28 cellular contexts compared by ENCODE assay signal in the genomic region with DNA sequence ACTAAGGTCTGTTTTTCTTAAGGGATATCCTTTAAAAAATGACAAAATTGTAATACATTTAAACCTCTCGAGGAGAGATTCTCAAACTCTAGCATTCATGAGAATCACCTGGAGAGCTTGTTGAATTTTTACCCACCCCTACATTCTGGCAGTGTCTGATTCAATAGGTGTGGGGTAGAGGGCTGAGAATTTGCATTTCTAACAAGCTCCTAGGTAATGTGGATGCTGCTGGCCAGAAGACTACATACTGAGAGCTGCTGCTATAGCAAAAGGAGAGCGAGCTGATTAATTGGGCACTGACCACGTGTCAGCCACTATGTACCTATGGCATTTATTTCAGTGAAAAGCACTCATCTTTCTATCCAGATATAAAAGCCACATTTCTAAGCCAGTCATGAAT.
"Had no signal": no experiment of that assay in that cellular context is flagged by ENCODE, and none has a peak within 500 bp of the region (broad histone marks: within the 10 kb centered on the region; RNA-seq: fewer than 3 reads in every experiment).

No MANE protein-coding gene starts in this region.

- H3K27me3 Mint-ChIP-seq: stimulated activated memory B cell treated with anti-CD40 and anti-IgM and Interleukin-4, amounts not matched to agents 10 μg/mL and 1 μg/mL and 100 μg/mL, for 72 hours; stimulated activated naive B cell treated with anti-CD40 and anti-IgM and Interleukin-4, amounts not matched to agents 10 μg/mL and 1 μg/mL and 100 μg/mL, for 72 hours; stimulated activated naive CD8-positive, alpha-beta T cell treated with anti-CD3 and anti-CD28 coated beads, Interleukin-15, amount 100 ng/mL, for 72 hours; stimulated activated naive CD8-positive, alpha-beta T cell treated with anti-CD3 and anti-CD28 coated beads, Interleukin-15, Interleukin-2, amounts not matched to agents 100 ng/mL and 50 ng/mL, for 24 hours; type B pancreatic cell had no signal

- ATAC-seq: stimulated activated effector memory CD8-positive, alpha-beta T cell treated with anti-CD3 and anti-CD28 coated beads, Interleukin-12 subunit alpha, Interleukin-12 subunit beta, amount 100 ng/mL, for 72 hours; stimulated activated memory B cell treated with anti-CD40 and anti-IgM and Interleukin-4, amounts not matched to agents 10 μg/mL and 1 μg/mL and 100 μg/mL, for 72 hours; stimulated activated naive B cell treated with anti-CD40 and anti-IgM and Interleukin-4, amounts not matched to agents 10 μg/mL and 1 μg/mL and 100 μg/mL, for 72 hours; stimulated activated naive CD8-positive, alpha-beta T cell treated with anti-CD3 and anti-CD28 coated beads, Interleukin-15, amount 100 ng/mL, for 72 hours; stimulated activated naive CD8-positive, alpha-beta T cell treated with anti-CD3 and anti-CD28 coated beads, Interleukin-15, Interleukin-2, amounts not matched to agents 100 U/mL and 50 U/mL, for 24 hours; upper lobe of right lung had no signal

- H3K27ac Mint-ChIP-seq: stimulated activated effector memory CD8-positive, alpha-beta T cell treated with anti-CD3 and anti-CD28 coated beads, Interleukin-12 subunit alpha, Interleukin-12 subunit beta, amount 100 ng/mL, for 72 hours; stimulated activated memory B cell treated with anti-CD40 and anti-IgM and Interleukin-4, amounts not matched to agents 10 μg/mL and 1 μg/mL and 100 μg/mL, for 72 hours; stimulated activated naive B cell treated with anti-CD40 and anti-IgM and Interleukin-4, amounts not matched to agents 10 μg/mL and 1 μg/mL and 100 μg/mL, for 72 hours; stimulated activated naive CD8-positive, alpha-beta T cell treated with anti-CD3 and anti-CD28 coated beads, Interleukin-15, amount 100 ng/mL, for 72 hours; stimulated activated naive CD8-positive, alpha-beta T cell treated with anti-CD3 and anti-CD28 coated beads, Interleukin-15, Interleukin-2, amounts not matched to agents 100 ng/mL and 50 ng/mL, for 24 hours; type B pancreatic cell had no signal

- DNase-seq: stimulated activated CD4-positive, alpha-beta T cell treated with anti-CD3 and anti-CD28 coated beads, Interleukin-2, amount 100 ng/mL, for 48 hours; stimulated activated CD4-positive, alpha-beta T cell treated with anti-CD3 and anti-CD28 coated beads, Interleukin-4, amount 100 ng/mL, for 1 hour; stimulated activated CD4-positive, alpha-beta T cell treated with anti-CD3 and anti-CD28 coated beads, Interleukin-4, amount 100 ng/mL, for 24 hours; stimulated activated CD4-positive, alpha-beta T cell treated with anti-CD3 and anti-CD28 coated beads, Interleukin-4, amount 100 ng/mL, for 4 hours; stimulated activated CD8-positive, alpha-beta memory T cell treated with anti-CD3 and anti-CD28 coated beads, Interleukin-4, amount 100 ng/mL, for 48 hours; stimulated activated naive B cell treated with anti-CD40 and anti-IgM and Interleukin-4, amounts not matched to agents 10 μg/mL and 1 μg/mL and 100 μg/mL, for 72 hours; stimulated activated naive CD4-positive, alpha-beta T cell; stimulated activated naive CD4-positive, alpha-beta T cell treated with Interleukin-2 at 50 U/mL for 16 hours; stimulated activated naive CD8-positive, alpha-beta T cell treated with anti-CD3 and anti-CD28 coated beads, Interleukin-15, amount 100 ng/mL, for 72 hours; stimulated activated naive CD8-positive, alpha-beta T cell treated with anti-CD3 and anti-CD28 coated beads, Interleukin-15, Interleukin-2, amounts not matched to agents 100 U/mL and 50 U/mL, for 24 hours; stomach; substantia nigra; testis; thyroid gland; tibial artery; transverse colon; trophoblast cell; upper lobe of left lung; upper lobe of right lung; uterus had no signal

- H3K36me3 ChIP-seq: stomach, suprapubic skin, thoracic aorta, thyroid gland, tibial artery, tibial nerve, transverse colon, upper lobe of left lung, upper lobe of right lung, uterus, vagina had no signal

- H3K36me3 Mint-ChIP-seq: stimulated activated effector memory CD8-positive, alpha-beta T cell treated with anti-CD3 and anti-CD28 coated beads, Interleukin-12 subunit alpha, Interleukin-12 subunit beta, amount 100 ng/mL, for 72 hours; stimulated activated memory B cell treated with anti-CD40 and anti-IgM and Interleukin-4, amounts not matched to agents 10 μg/mL and 1 μg/mL and 100 μg/mL, for 72 hours; stimulated activated naive B cell treated with anti-CD40 and anti-IgM and Interleukin-4, amounts not matched to agents 10 μg/mL and 1 μg/mL and 100 μg/mL, for 72 hours; type B pancreatic cell had no signal

- H3K4me1 Mint-ChIP-seq: stimulated activated effector memory CD8-positive, alpha-beta T cell treated with anti-CD3 and anti-CD28 coated beads, Interleukin-12 subunit alpha, Interleukin-12 subunit beta, amount 100 ng/mL, for 72 hours; stimulated activated memory B cell treated with anti-CD40 and anti-IgM and Interleukin-4, amounts not matched to agents 10 μg/mL and 1 μg/mL and 100 μg/mL, for 72 hours; stimulated activated naive B cell treated with anti-CD40 and anti-IgM and Interleukin-4, amounts not matched to agents 10 μg/mL and 1 μg/mL and 100 μg/mL, for 72 hours; stimulated activated naive CD8-positive, alpha-beta T cell treated with anti-CD3 and anti-CD28 coated beads, Interleukin-15, amount 100 ng/mL, for 72 hours had no signal

- H3K4me3 Mint-ChIP-seq: stimulated activated effector memory CD8-positive, alpha-beta T cell treated with anti-CD3 and anti-CD28 coated beads, Interleukin-12 subunit alpha, Interleukin-12 subunit beta, amount 100 ng/mL, for 72 hours; stimulated activated memory B cell treated with anti-CD40 and anti-IgM and Interleukin-4, amounts not matched to agents 10 μg/mL and 1 μg/mL and 100 μg/mL, for 72 hours; stimulated activated naive B cell treated with anti-CD40 and anti-IgM and Interleukin-4, amounts not matched to agents 10 μg/mL and 1 μg/mL and 100 μg/mL, for 72 hours; stimulated activated naive CD8-positive, alpha-beta T cell treated with anti-CD3 and anti-CD28 coated beads, Interleukin-15, amount 100 ng/mL, for 72 hours; stimulated activated naive CD8-positive, alpha-beta T cell treated with anti-CD3 and anti-CD28 coated beads, Interleukin-15, Interleukin-2, amounts not matched to agents 100 ng/mL and 50 ng/mL, for 24 hours; type B pancreatic cell had no signal

- H3K4me1 ChIP-seq: stomach, suprapubic skin, testis, thyroid gland, tibial artery, tibial nerve, transverse colon, upper lobe of left lung, upper lobe of right lung, uterus, vagina had no signal

- H3K27me3 ChIP-seq: stomach, suprapubic skin, testis, thyroid gland, tibial artery, tibial nerve, transverse colon, upper lobe of left lung, upper lobe of right lung, uterus, vagina had no signal

- H3K9me3 Mint-ChIP-seq: stimulated activated naive CD8-positive, alpha-beta T cell treated with anti-CD3 and anti-CD28 coated beads, Interleukin-15, amount 100 ng/mL, for 72 hours; type B pancreatic cell had no signal

- H3K27ac ChIP-seq: stomach, suprapubic skin, testis, thoracic aorta, thyroid gland, tibial artery, tibial nerve, transverse colon, upper lobe of left lung, upper lobe of right lung, uterus, vagina had no signal

- H3K9me3 ChIP-seq: stomach, suprapubic skin, testis, thoracic aorta, thyroid gland, tibial artery, tibial nerve, transverse colon, upper lobe of left lung, upper lobe of right lung, uterus, vagina had no signal

- H3K4me3 ChIP-seq: stomach, suprapubic skin, testis, thoracic aorta, thyroid gland, tibial artery, tibial nerve, transverse colon, upper lobe of left lung, upper lobe of right lung, uterus, vagina had no signal
